In the genomic region with DNA sequence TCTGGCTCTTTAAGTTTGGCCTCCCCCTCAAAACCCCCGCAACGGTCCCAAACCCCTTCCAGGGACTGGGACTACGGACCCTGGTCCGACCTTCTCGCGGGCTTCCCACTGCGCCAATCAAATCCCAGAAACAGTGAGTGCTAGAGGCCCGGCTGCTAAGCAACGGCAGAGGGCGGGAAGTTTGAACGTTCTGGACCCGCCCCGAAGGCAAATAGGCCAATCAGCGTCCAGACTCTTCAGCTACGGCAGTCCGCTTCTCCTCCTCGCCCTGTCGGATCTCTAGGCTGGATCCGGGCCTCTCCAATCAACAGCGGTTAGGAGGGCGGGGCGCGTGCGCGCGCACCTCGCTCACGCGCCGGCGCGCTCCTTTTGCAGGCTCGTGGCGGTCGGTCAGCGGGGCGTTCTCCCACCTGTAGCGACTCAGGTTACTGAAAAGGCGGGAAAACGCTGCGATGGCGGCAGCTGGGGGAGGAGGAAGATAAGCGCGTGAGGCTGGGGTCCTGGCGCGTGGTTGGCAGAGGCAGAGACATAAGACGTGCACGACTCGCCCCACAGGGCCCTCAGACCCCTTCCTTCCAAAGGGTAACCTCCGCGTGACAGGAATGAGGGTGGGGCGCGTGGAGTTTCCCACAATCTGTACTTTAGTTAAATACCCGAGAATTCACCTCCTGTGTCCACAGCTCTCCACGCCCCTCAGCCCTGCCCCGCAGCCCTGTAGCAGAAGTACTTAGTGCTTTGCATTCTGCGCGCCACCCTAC, we compare ENCODE assay signal across 8 cellular contexts.
DNase-seq lines count a peak whose midpoint lies in the region; ATAC-seq and TF ChIP-seq lines count a peak whose summit lies in the region.

A gene (plus strand): TSS at position 367 of the 758 bp plus-strand sequence. CDS start 462 bp downstream, outside the sequence.

- ATAC-seq in GM18505 (IDR thresholded peaks at IDR 0.05; ENCODE audit: unreplicated experiment) (peak; percentile 71), HG02943 (IDR thresholded peaks at IDR 0.05; ENCODE audit: low read depth, unreplicated experiment) (peak; percentile 62)

- DNase-seq in NCI-H187 treated with DMSO at 0.1 percent for 48 hours (lab: John Stamatoyannopoulos, UW) = peak; percentile 94
- peak; percentile 88 for DNase-seq in T-helper 9 cell
- DNase-seq in astrocyte of the hippocampus (ENCODE audit: low read depth, low spot score) = peak; percentile 100
- peak; percentile 95 to 97 for DNase-seq in hippocampal formation (lab: John Stamatoyannopoulos, UW)
- peak; percentile 99 for DNase-seq in retina
- no peak for DNase-seq in NCI-H2107 treated with DMSO at 0.1 percent for 48 hours (lab: John Stamatoyannopoulos, UW; ENCODE audit: unreplicated experiment)

- peak; percentile 57 for TF ChIP-seq POLR2A in GM18505 (IDR thresholded peaks at IDR 0.05; ENCODE audit: borderline replicate concordance, extremely low read depth, insufficient read depth, insufficient read length)
